In genomic region chr9:108813951-108814601, GRCh38 we compare ENCODE assay signal across 1 cellular context.
TF ChIP-seq lines count a peak whose summit lies in the region.

No MANE protein-coding gene starts in this region.

TF ChIP-seq in H1, 55 proteins besides CTCF, POLR2A, EP300 and RAD21 (continued from another document):
- TF ChIP-seq KDM5A (IDR thresholded peaks at IDR 0.05; ENCODE audit: low read length) (no peak), SIX5 (IDR thresholded peaks at IDR 0.05; ENCODE audit: low read depth, low read length) (no peak), RXRA (IDR thresholded peaks at IDR 0.05; ENCODE audit: insufficient read depth, low read depth, low read length) (no peak), MAX (IDR thresholded peaks at IDR 0.05) (no peak), FOSL1 (IDR thresholded peaks at IDR 0.05; ENCODE audit: insufficient read depth, low read depth, low read length) (no peak), ATF3 (IDR thresholded peaks at IDR 0.05; ENCODE audit: insufficient read depth, low read depth, low read length) (no peak), SRF (IDR thresholded peaks at IDR 0.05; ENCODE audit: low read depth, low read length) (no peak)
